1 cellular context compared by ENCODE assay signal in genomic region chr1:220094016-220094911, GRCh38.
TF ChIP-seq lines count a peak whose summit lies in the region.

Gene IARS2, plus strand, starts transcription at chr1:220094132. Its CDS starts 85 bp downstream, at chr1:220094217.

TF ChIP-seq in HepG2, 621 proteins besides CTCF, POLR2A, EP300 and RAD21 (continued from another document and continues in another):
- no peak; the same call in none of the 2 replicates for TF ChIP-seq ZBTB25 (CRISPR knock-in tag; IDR thresholded peaks at IDR 0.05)
- no peak for TF ChIP-seq MATR3 (CRISPR knock-in tag; IDR thresholded peaks at IDR 0.05)
- TF ChIP-seq ZNF709 (CRISPR knock-in tag; IDR thresholded peaks at IDR 0.05), result peak; percentile 83
- TF ChIP-seq NPAS2 (CRISPR knock-in tag; IDR thresholded peaks at IDR 0.05; ENCODE audit: borderline replicate concordance), result no peak
- TF ChIP-seq STAT6 (CRISPR knock-in tag; IDR thresholded peaks at IDR 0.05; ENCODE audit: borderline replicate concordance), result no peak
- TF ChIP-seq ZSCAN25 (CRISPR knock-in tag; IDR thresholded peaks at IDR 0.05), result no peak
- peak; percentile 81; the same call in 1 of the 2 replicates for TF ChIP-seq KLF9 (CRISPR knock-in tag; IDR thresholded peaks at IDR 0.05; ENCODE audit: low read depth)
- no peak for TF ChIP-seq ELF4 (CRISPR knock-in tag; IDR thresholded peaks at IDR 0.05; ENCODE audit: borderline replicate concordance)
- peak; percentile 72; the same call in 1 of the 2 replicates for TF ChIP-seq ZNF276 (CRISPR knock-in tag; IDR thresholded peaks at IDR 0.05; ENCODE audit: low read depth)
- no peak for TF ChIP-seq ZNF432 (CRISPR knock-in tag; IDR thresholded peaks at IDR 0.05; ENCODE audit: borderline replicate concordance)
- TF ChIP-seq MBD4 (IDR thresholded peaks at IDR 0.05; ENCODE audit: borderline replicate concordance, low read length), result no peak
- peak; percentile 79; the same call in 1 of the 2 replicates for TF ChIP-seq ZNF274 (CRISPR knock-in tag; IDR thresholded peaks at IDR 0.05)
- no peak for TF ChIP-seq ZNF382 (CRISPR knock-in tag; IDR thresholded peaks at IDR 0.05; ENCODE audit: borderline replicate concordance)
- TF ChIP-seq SIN3A (IDR thresholded peaks at IDR 0.05; ENCODE audit: borderline replicate concordance, low read depth, low read length), result peak; percentile 44; the same call in 1 of the 2 replicates
- 0 out of 2 replicates have a peak, but pooled peaks have one; percentile 54 for TF ChIP-seq MYNN (CRISPR knock-in tag; IDR thresholded peaks at IDR 0.05; ENCODE audit: low read depth)
- no peak for TF ChIP-seq ZC3H13 (CRISPR knock-in tag; IDR thresholded peaks at IDR 0.05)
- no peak for TF ChIP-seq SOX6 (IDR thresholded peaks at IDR 0.05)
- peak; percentile 50 for TF ChIP-seq SOX6 (CRISPR knock-in tag; IDR thresholded peaks at IDR 0.05)
- peak; percentile 80; the same call in 1 of the 2 replicates for TF ChIP-seq NKX3-1 (CRISPR knock-in tag; IDR thresholded peaks at IDR 0.05)
- TF ChIP-seq YY1 (IDR thresholded peaks at IDR 0.05; ENCODE audit: insufficient read depth, insufficient replicate concordance, low read depth, low read length), result no peak
- TF ChIP-seq RFXANK (CRISPR knock-in tag; IDR thresholded peaks at IDR 0.05), result no peak
- no peak for TF ChIP-seq PAWR (CRISPR knock-in tag; IDR thresholded peaks at IDR 0.05; ENCODE audit: borderline replicate concordance)
- TF ChIP-seq, protein P1, sequence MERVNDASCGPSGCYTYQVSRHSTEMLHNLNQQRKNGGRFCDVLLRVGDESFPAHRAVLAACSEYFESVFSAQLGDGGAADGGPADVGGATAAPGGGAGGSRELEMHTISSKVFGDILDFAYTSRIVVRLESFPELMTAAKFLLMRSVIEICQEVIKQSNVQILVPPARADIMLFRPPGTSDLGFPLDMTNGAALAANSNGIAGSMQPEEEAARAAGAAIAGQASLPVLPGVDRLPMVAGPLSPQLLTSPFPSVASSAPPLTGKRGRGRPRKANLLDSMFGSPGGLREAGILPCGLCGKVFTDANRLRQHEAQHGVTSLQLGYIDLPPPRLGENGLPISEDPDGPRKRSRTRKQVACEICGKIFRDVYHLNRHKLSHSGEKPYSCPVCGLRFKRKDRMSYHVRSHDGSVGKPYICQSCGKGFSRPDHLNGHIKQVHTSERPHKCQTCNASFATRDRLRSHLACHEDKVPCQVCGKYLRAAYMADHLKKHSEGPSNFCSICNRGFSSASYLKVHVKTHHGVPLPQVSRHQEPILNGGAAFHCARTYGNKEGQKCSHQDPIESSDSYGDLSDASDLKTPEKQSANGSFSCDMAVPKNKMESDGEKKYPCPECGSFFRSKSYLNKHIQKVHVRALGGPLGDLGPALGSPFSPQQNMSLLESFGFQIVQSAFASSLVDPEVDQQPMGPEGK (CRISPR knock-in tag; IDR thresholded peaks at IDR 0.05), result peak; percentile 56
- TF ChIP-seq, protein P2, sequence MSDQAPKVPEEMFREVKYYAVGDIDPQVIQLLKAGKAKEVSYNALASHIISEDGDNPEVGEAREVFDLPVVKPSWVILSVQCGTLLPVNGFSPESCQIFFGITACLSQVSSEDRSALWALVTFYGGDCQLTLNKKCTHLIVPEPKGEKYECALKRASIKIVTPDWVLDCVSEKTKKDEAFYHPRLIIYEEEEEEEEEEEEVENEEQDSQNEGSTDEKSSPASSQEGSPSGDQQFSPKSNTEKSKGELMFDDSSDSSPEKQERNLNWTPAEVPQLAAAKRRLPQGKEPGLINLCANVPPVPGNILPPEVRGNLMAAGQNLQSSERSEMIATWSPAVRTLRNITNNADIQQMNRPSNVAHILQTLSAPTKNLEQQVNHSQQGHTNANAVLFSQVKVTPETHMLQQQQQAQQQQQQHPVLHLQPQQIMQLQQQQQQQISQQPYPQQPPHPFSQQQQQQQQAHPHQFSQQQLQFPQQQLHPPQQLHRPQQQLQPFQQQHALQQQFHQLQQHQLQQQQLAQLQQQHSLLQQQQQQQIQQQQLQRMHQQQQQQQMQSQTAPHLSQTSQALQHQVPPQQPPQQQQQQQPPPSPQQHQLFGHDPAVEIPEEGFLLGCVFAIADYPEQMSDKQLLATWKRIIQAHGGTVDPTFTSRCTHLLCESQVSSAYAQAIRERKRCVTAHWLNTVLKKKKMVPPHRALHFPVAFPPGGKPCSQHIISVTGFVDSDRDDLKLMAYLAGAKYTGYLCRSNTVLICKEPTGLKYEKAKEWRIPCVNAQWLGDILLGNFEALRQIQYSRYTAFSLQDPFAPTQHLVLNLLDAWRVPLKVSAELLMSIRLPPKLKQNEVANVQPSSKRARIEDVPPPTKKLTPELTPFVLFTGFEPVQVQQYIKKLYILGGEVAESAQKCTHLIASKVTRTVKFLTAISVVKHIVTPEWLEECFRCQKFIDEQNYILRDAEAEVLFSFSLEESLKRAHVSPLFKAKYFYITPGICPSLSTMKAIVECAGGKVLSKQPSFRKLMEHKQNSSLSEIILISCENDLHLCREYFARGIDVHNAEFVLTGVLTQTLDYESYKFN (CRISPR knock-in tag; conservative IDR thresholded peaks at IDR 0.05), result peak; percentile 20; the same call in 1 of the 2 replicates
- no peak for TF ChIP-seq ZNF143 (CRISPR knock-in tag; IDR thresholded peaks at IDR 0.05)
- no peak for TF ChIP-seq TBL1XR1 (IDR thresholded peaks at IDR 0.05; ENCODE audit: borderline replicate concordance, low read length, partially characterized antibody)
- TF ChIP-seq PHF5A (CRISPR knock-in tag; IDR thresholded peaks at IDR 0.05; ENCODE audit: low read depth, unreplicated experiment), result no peak
- no peak for TF ChIP-seq SP2 (CRISPR knock-in tag; IDR thresholded peaks at IDR 0.05)
- no peak for TF ChIP-seq ZNF367 (CRISPR knock-in tag; IDR thresholded peaks at IDR 0.05; ENCODE audit: borderline replicate concordance)
- TF ChIP-seq, protein P3, sequence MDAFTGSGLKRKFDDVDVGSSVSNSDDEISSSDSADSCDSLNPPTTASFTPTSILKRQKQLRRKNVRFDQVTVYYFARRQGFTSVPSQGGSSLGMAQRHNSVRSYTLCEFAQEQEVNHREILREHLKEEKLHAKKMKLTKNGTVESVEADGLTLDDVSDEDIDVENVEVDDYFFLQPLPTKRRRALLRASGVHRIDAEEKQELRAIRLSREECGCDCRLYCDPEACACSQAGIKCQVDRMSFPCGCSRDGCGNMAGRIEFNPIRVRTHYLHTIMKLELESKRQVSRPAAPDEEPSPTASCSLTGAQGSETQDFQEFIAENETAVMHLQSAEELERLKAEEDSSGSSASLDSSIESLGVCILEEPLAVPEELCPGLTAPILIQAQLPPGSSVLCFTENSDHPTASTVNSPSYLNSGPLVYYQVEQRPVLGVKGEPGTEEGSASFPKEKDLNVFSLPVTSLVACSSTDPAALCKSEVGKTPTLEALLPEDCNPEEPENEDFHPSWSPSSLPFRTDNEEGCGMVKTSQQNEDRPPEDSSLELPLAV (CRISPR knock-in tag; conservative IDR thresholded peaks at IDR 0.05; ENCODE audit: low read depth), result no peak
- peak; percentile 82 for TF ChIP-seq SAP130 (CRISPR knock-in tag; IDR thresholded peaks at IDR 0.05; ENCODE audit: low read depth)
- peak; percentile 3; the same call in 1 of the 2 replicates for TF ChIP-seq ZNF816 (CRISPR knock-in tag; IDR thresholded peaks at IDR 0.05; ENCODE audit: borderline replicate concordance)
- TF ChIP-seq PCBP2 (optimal IDR thresholded peaks at IDR 0.05; ENCODE audit: low read depth, low read length, poor library complexity, severe bottlenecking), result no peak
- TF ChIP-seq KDM6A (CRISPR knock-in tag; IDR thresholded peaks at IDR 0.05; ENCODE audit: low read depth), result no peak
- no peak for TF ChIP-seq ZNF674 (CRISPR knock-in tag; IDR thresholded peaks at IDR 0.05; ENCODE audit: low read depth)
- TF ChIP-seq MTF1 (CRISPR knock-in tag; IDR thresholded peaks at IDR 0.05), result no peak
- TF ChIP-seq ADNP (CRISPR knock-in tag; IDR thresholded peaks at IDR 0.05), result no peak
- no peak for TF ChIP-seq GTF2F1 (IDR thresholded peaks at IDR 0.05; ENCODE audit: low read length)
- no peak for TF ChIP-seq ZNF781 (CRISPR knock-in tag; IDR thresholded peaks at IDR 0.05; ENCODE audit: borderline replicate concordance, not compliant biosample characterization)
- no peak; the same call in none of the 2 replicates for TF ChIP-seq GATAD1 (CRISPR knock-in tag; IDR thresholded peaks at IDR 0.05)
- TF ChIP-seq, protein P4, sequence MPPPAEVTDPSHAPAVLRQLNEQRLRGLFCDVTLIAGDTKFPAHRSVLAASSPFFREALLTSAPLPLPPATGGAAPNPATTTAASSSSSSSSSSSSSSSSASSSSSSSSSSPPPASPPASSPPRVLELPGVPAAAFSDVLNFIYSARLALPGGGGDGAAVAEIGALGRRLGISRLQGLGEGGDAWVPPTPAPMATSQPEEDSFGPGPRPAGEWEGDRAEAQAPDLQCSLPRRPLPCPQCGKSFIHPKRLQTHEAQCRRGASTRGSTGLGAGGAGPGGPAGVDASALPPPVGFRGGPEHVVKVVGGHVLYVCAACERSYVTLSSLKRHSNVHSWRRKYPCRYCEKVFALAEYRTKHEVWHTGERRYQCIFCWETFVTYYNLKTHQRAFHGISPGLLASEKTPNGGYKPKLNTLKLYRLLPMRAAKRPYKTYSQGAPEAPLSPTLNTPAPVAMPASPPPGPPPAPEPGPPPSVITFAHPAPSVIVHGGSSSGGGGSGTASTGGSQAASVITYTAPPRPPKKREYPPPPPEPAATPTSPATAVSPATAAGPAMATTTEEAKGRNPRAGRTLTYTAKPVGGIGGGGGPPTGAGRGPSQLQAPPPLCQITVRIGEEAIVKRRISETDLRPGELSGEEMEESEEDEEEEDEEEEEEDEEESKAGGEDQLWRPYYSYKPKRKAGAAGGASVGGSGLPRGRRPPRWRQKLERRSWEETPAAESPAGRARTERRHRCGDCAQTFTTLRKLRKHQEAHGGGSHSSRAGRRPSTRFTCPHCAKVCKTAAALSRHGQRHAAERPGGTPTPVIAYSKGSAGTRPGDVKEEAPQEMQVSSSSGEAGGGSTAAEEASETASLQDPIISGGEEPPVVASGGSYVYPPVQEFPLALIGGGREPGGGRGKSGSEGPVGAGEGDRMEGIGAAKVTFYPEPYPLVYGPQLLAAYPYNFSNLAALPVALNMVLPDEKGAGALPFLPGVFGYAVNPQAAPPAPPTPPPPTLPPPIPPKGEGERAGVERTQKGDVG (CRISPR knock-in tag; IDR thresholded peaks at IDR 0.05; ENCODE audit: borderline replicate concordance), result no peak; the same call in 1 of the 2 replicates
- TF ChIP-seq ZNF354B (CRISPR knock-in tag; IDR thresholded peaks at IDR 0.05), result no peak
- TF ChIP-seq CHD4 (IDR thresholded peaks at IDR 0.05; ENCODE audit: borderline replicate concordance, low read length), result no peak
- TF ChIP-seq MNT (IDR thresholded peaks at IDR 0.05), result no peak
- no peak for TF ChIP-seq ZNF460 (CRISPR knock-in tag; IDR thresholded peaks at IDR 0.05; ENCODE audit: borderline replicate concordance)
- no peak for TF ChIP-seq PRPF4 (IDR thresholded peaks at IDR 0.05; ENCODE audit: low read depth, low read length, poor library complexity, severe bottlenecking)
- TF ChIP-seq STAT5B (CRISPR knock-in tag; IDR thresholded peaks at IDR 0.05), result no peak
- peak; percentile 85 for TF ChIP-seq GABPB1 (CRISPR knock-in tag; IDR thresholded peaks at IDR 0.05)
- TF ChIP-seq RXRA (CRISPR knock-in tag; IDR thresholded peaks at IDR 0.05), result peak; percentile 50; the same call in 1 of the 2 replicates
